Comparison of ENCODE assay signal across 2 cellular contexts in genomic region chr3:57805674-57806073, GRCh38.
TF ChIP-seq lines count a peak whose summit lies in the region.

No MANE protein-coding gene starts in this region.

TF ChIP-seq in Ishikawa, 13 proteins besides CTCF, POLR2A, EP300 and RAD21 (continued from another document):
- TF ChIP-seq REST (IDR thresholded peaks at IDR 0.05; ENCODE audit: low read depth): peak; percentile 80
- no peak for TF ChIP-seq CEBPB (IDR thresholded peaks at IDR 0.05)

TF ChIP-seq in K562, 482 proteins besides CTCF, POLR2A, EP300 and RAD21 (continued from another document and continues in another):
- TF ChIP-seq, protein P1, sequence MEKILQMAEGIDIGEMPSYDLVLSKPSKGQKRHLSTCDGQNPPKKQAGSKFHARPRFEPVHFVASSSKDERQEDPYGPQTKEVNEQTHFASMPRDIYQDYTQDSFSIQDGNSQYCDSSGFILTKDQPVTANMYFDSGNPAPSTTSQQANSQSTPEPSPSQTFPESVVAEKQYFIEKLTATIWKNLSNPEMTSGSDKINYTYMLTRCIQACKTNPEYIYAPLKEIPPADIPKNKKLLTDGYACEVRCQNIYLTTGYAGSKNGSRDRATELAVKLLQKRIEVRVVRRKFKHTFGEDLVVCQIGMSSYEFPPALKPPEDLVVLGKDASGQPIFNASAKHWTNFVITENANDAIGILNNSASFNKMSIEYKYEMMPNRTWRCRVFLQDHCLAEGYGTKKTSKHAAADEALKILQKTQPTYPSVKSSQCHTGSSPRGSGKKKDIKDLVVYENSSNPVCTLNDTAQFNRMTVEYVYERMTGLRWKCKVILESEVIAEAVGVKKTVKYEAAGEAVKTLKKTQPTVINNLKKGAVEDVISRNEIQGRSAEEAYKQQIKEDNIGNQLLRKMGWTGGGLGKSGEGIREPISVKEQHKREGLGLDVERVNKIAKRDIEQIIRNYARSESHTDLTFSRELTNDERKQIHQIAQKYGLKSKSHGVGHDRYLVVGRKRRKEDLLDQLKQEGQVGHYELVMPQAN (IDR thresholded peaks at IDR 0.05; ENCODE audit: borderline replicate concordance): 0 out of 2 replicates have a peak, but pooled peaks have one; percentile 23
- TF ChIP-seq HMBOX1 (IDR thresholded peaks at IDR 0.05) (peak; percentile 90), CBFB (CRISPR knock-in tag; IDR thresholded peaks at IDR 0.05) (no peak), THRB (CRISPR knock-in tag; conservative IDR thresholded peaks at IDR 0.05) (no peak), ZNF274 (IDR thresholded peaks at IDR 0.05; ENCODE audit: borderline replicate concordance, low read depth, low read length) (no peak), FOXJ2 (tag; IDR thresholded peaks at IDR 0.05) (no peak), MTF1 (CRISPR knock-in tag; IDR thresholded peaks at IDR 0.05; ENCODE audit: borderline replicate concordance) (no peak), SMARCC2 (IDR thresholded peaks at IDR 0.05; ENCODE audit: low read depth) (peak; percentile 65), SMAD4 (CRISPR knock-in tag; conservative IDR thresholded peaks at IDR 0.05) (peak; percentile 34; the same call in 1 of the 2 replicates), ZFX (CRISPR knock-in tag; IDR thresholded peaks at IDR 0.05) (no peak), C11orf30 (IDR thresholded peaks at IDR 0.05; ENCODE audit: low read depth) (peak; percentile 87), COPS2 (conservative IDR thresholded peaks at IDR 0.05) (no peak), HMGN3 (IDR thresholded peaks at IDR 0.05; ENCODE audit: borderline replicate concordance, extremely low read depth, insufficient read length, low read depth, low read length) (no peak), CBX1 (IDR thresholded peaks at IDR 0.05; ENCODE audit: low read depth) (no peak), FOSL1 (tag; conservative IDR thresholded peaks at IDR 0.05) (peak; percentile 94), RBM39 (optimal IDR thresholded peaks at IDR 0.05; ENCODE audit: low read depth, low read length) (no peak), ZNF316 (IDR thresholded peaks at IDR 0.05) (peak; percentile 88), ZNF217 (CRISPR knock-in tag; IDR thresholded peaks at IDR 0.05) (no peak), TAF15 (IDR thresholded peaks at IDR 0.05; ENCODE audit: low read depth, low read length) (no peak), FOXJ3 (CRISPR knock-in tag; IDR thresholded peaks at IDR 0.05) (no peak), MAFK (IDR thresholded peaks at IDR 0.05; ENCODE audit: low read length) (peak; percentile 76), DPF2 (IDR thresholded peaks at IDR 0.05) (peak; percentile 83), NR2C1 (IDR thresholded peaks at IDR 0.05) (no peak), NR2C1 (tag; IDR thresholded peaks at IDR 0.05) (0 out of 2 replicates have a peak, but pooled peaks have one; percentile 16), ARID1B (IDR thresholded peaks at IDR 0.05) (peak; percentile 70), PHTF2 (CRISPR knock-in tag; IDR thresholded peaks at IDR 0.05) (no peak), REST (CRISPR knock-in tag; IDR thresholded peaks at IDR 0.05; ENCODE audit: low read depth) (peak; percentile 89), MAFF (IDR thresholded peaks at IDR 0.05; ENCODE audit: low read length) (peak; percentile 74), EHMT2 (IDR thresholded peaks at IDR 0.05) (peak; percentile 98), NFE2 (IDR thresholded peaks at IDR 0.05; ENCODE audit: low read depth) (peak; percentile 87), ZNF561 (CRISPR knock-in tag; conservative IDR thresholded peaks at IDR 0.05) (no peak), SNRNP70 (optimal IDR thresholded peaks at IDR 0.05; ENCODE audit: low read depth, low read length) (no peak), SMARCA4 (IDR thresholded peaks at IDR 0.05) (peak; percentile 87), AFF1 (IDR thresholded peaks at IDR 0.05; ENCODE audit: low read depth in 1 of 2, partially characterized antibody in 2 of 2) (peak in 1 of 2 experiments; percentile 77), MTA1 (IDR thresholded peaks at IDR 0.05; ENCODE audit: borderline replicate concordance) (peak; percentile 34; the same call in 1 of the 2 replicates)
- TF ChIP-seq, protein P2, sequence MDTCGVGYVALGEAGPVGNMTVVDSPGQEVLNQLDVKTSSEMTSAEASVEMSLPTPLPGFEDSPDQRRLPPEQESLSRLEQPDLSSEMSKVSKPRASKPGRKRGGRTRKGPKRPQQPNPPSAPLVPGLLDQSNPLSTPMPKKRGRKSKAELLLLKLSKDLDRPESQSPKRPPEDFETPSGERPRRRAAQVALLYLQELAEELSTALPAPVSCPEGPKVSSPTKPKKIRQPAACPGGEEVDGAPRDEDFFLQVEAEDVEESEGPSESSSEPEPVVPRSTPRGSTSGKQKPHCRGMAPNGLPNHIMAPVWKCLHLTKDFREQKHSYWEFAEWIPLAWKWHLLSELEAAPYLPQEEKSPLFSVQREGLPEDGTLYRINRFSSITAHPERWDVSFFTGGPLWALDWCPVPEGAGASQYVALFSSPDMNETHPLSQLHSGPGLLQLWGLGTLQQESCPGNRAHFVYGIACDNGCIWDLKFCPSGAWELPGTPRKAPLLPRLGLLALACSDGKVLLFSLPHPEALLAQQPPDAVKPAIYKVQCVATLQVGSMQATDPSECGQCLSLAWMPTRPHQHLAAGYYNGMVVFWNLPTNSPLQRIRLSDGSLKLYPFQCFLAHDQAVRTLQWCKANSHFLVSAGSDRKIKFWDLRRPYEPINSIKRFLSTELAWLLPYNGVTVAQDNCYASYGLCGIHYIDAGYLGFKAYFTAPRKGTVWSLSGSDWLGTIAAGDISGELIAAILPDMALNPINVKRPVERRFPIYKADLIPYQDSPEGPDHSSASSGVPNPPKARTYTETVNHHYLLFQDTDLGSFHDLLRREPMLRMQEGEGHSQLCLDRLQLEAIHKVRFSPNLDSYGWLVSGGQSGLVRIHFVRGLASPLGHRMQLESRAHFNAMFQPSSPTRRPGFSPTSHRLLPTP (IDR thresholded peaks at IDR 0.05; ENCODE audit: borderline replicate concordance, extremely low read depth, insufficient read length): no peak
- TF ChIP-seq, protein P3, sequence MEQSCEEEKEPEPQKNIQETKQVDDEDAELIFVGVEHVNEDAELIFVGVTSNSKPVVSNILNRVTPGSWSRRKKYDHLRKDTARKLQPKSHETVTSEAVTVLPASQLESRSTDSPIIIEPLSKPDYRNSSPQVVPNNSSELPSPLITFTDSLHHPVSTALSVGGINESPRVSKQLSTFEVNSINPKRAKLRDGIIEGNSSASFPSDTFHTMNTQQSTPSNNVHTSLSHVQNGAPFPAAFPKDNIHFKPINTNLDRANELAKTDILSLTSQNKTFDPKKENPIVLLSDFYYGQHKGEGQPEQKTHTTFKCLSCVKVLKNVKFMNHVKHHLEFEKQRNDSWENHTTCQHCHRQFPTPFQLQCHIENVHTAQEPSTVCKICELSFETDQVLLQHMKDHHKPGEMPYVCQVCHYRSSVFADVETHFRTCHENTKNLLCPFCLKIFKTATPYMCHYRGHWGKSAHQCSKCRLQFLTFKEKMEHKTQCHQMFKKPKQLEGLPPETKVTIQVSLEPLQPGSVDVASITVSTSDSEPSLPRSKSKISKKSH (CRISPR knock-in tag; IDR thresholded peaks at IDR 0.05): no peak
- TF ChIP-seq, protein P4, sequence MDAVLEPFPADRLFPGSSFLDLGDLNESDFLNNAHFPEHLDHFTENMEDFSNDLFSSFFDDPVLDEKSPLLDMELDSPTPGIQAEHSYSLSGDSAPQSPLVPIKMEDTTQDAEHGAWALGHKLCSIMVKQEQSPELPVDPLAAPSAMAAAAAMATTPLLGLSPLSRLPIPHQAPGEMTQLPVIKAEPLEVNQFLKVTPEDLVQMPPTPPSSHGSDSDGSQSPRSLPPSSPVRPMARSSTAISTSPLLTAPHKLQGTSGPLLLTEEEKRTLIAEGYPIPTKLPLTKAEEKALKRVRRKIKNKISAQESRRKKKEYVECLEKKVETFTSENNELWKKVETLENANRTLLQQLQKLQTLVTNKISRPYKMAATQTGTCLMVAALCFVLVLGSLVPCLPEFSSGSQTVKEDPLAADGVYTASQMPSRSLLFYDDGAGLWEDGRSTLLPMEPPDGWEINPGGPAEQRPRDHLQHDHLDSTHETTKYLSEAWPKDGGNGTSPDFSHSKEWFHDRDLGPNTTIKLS (IDR thresholded peaks at IDR 0.05; ENCODE audit: borderline replicate concordance, low read depth): no peak
- TF ChIP-seq, protein P5, sequence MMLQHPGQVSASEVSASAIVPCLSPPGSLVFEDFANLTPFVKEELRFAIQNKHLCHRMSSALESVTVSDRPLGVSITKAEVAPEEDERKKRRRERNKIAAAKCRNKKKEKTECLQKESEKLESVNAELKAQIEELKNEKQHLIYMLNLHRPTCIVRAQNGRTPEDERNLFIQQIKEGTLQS (IDR thresholded peaks at IDR 0.05): peak; percentile 79
- TF ChIP-seq, protein P5 (CRISPR knock-in tag; conservative IDR thresholded peaks at IDR 0.05): 0 out of 2 replicates have a peak, but pooled peaks have one; percentile 45
- TF ChIP-seq, protein P6, sequence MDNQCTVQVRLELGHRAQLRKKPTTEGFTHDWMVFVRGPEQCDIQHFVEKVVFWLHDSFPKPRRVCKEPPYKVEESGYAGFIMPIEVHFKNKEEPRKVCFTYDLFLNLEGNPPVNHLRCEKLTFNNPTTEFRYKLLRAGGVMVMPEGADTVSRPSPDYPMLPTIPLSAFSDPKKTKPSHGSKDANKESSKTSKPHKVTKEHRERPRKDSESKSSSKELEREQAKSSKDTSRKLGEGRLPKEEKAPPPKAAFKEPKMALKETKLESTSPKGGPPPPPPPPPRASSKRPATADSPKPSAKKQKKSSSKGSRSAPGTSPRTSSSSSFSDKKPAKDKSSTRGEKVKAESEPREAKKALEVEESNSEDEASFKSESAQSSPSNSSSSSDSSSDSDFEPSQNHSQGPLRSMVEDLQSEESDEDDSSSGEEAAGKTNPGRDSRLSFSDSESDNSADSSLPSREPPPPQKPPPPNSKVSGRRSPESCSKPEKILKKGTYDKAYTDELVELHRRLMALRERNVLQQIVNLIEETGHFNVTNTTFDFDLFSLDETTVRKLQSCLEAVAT (IDR thresholded peaks at IDR 0.05): no peak
